ENCODE assay signal across 10 cellular contexts in genomic region chr16:629289-630023, GRCh38. TPM values are rescaled to one million over a fixed set of nuclear protein-coding genes. Genes with fewer than 3 reads are reported as not detected.
DNase-seq lines count a peak whose midpoint lies in the region; FAIRE-seq and TF ChIP-seq lines count a peak whose summit lies in the region.
"Had no signal": no experiment of that assay in that cellular context is flagged by ENCODE, and none has a peak within 500 bp of the region (broad histone marks: within the 10 kb centered on the region; RNA-seq: fewer than 3 reads in every experiment).

No MANE protein-coding gene starts in this region.

- peak overlapping the region; percentile 63 for H4K91ac ChIP-seq in H1 (replicated peaks; ENCODE audit: insufficient read length, low read length)
- no peak overlapping the region for H4K91ac ChIP-seq in neuronal stem cell (ENCODE audit: low read depth, low read length, poor library complexity)

- H2AK5ac ChIP-seq in H1 (ENCODE audit: low read depth, low read length) (peak overlapping the region; percentile 83; the same call in 1 of the 2 replicates), neuronal stem cell (ENCODE audit: low read depth, low read length) (peak overlapping the region; percentile 99)

- TF ChIP-seq RAD21 in H1 (IDR thresholded peaks at IDR 0.05 in 1 of 2, conservative IDR thresholded peaks at IDR 0.05 in 1 of 2; ENCODE audit: low read depth in 2 of 2, low read length in 2 of 2), result no peak

- peaks cover 0 to 16% of the 10 kb centered on the region in 2 experiments; a peak in 1 of 3 replicates for H3K36me3 ChIP-seq in HEK293 (ENCODE audit: control insufficient read depth in 2 of 2, insufficient read depth in 1 of 2, low read length in 2 of 2)
- H3K36me3 ChIP-seq in H1 (ENCODE audit: control insufficient read depth in 2 of 4, insufficient read depth in 4 of 4, low read length in 3 of 4), result peaks cover 0 to 25% (median 3%) of the 10 kb centered on the region in 4 experiments; a peak in 4 of 8 replicates
- H3K36me3 ChIP-seq in neuronal stem cell (replicated peaks in 1 of 2; ENCODE audit: control insufficient read depth in 2 of 2, insufficient read depth in 2 of 2, low read length in 2 of 2), result peaks cover 15 to 52% of the 10 kb centered on the region in 2 donors

- H3K14ac ChIP-seq in H1 (ENCODE audit: insufficient read length), result no peak overlapping the region
- H3K14ac ChIP-seq in neuronal stem cell (ENCODE audit: low read length), result no peak overlapping the region

- no peak overlapping the region for H3K23ac ChIP-seq in H1 (ENCODE audit: insufficient read length)
- peak overlapping the region; percentile 56 for H3K23ac ChIP-seq in neuronal stem cell (ENCODE audit: low read depth, low read length, poor library complexity)

- H3K79me2 ChIP-seq in H1 (ENCODE audit: control insufficient read depth in 1 of 2, insufficient read depth in 2 of 2, low read length in 2 of 2), result no peaks in the 10 kb centered on the region

- H4K5ac ChIP-seq in H1 (ENCODE audit: insufficient read length, low read depth, low read length), result peak overlapping the region; percentile 84

- H2BK20ac ChIP-seq in H1 (ENCODE audit: low read length), result peak overlapping the region; percentile 72; the same call in 1 of the 2 replicates

- no peaks in the 10 kb centered on the region for H3K27me3 ChIP-seq in H1 (replicated peaks in 1 of 4; ENCODE audit: control insufficient read depth in 3 of 4, extremely low read depth in 1 of 4, insufficient read depth in 3 of 4, low read length in 3 of 4)
- H3K27me3 ChIP-seq in neuronal stem cell (ENCODE audit: control insufficient read depth in 3 of 3, insufficient read depth in 3 of 3, low read depth in 1 of 3, low read length in 3 of 3), result peaks cover 0 to 1% (median 0%) of the 10 kb centered on the region in 3 experiments

- peak overlapping the region; percentile 94; the same call in 1 of the 2 replicates for H2BK5ac ChIP-seq in H1 (ENCODE audit: low read depth, low read length)
- H2BK5ac ChIP-seq in neuronal stem cell (ENCODE audit: low read length), result peak overlapping the region; percentile 99

- H3K56ac ChIP-seq in H1 (replicated peaks; ENCODE audit: insufficient read length, low read depth, low read length), result no peak overlapping the region

- H3K4ac ChIP-seq in H1 (replicated peaks; ENCODE audit: insufficient read length, low read depth, low read length) (peak overlapping the region; percentile 40), neuronal stem cell (ENCODE audit: low read length) (no peak overlapping the region)

- POLR2A ChIA-PET in HEK293 (lab: Yijun Ruan, JAX), result interaction anchor here (0.6 kb wide), 1 partner anchor 109 kb away, joined by 4 read pairs; no protein-coding TSS in a partner anchor
- POLR2A ChIA-PET in H1 (lab: Charles Lee; ENCODE audit: partially characterized antibody), result interaction anchor here (0.6 to 1.6 kb wide), 3 partner anchors 31 to 159 kb away, joined by 3 read pairs; partner anchors contain the start of gene RAB40C

- DNase-seq in H1 (ENCODE audit: low read depth in 1 of 2, low spot score in 2 of 2), result no peak
- peak; percentile 93 for DNase-seq in neuronal stem cell (ENCODE audit: low spot score)
- DNase-seq in COR-L47 (lab: John Stamatoyannopoulos, UW), result no peak
- no peak for DNase-seq in nucleus accumbens (lab: John Stamatoyannopoulos, UW)
- DNase-seq in NCI-H69 (lab: John Stamatoyannopoulos, UW), result no peak
- DNase-seq: activated CD8-positive, alpha-beta memory T cell treated with anti-CD3 and anti-CD28 coated beads, Interleukin-2, amount 50 U/mL, for 4 hours; KG1; T-helper 1 cell had no signal

- no peak for TF ChIP-seq EP300 in H1 (IDR thresholded peaks at IDR 0.05; ENCODE audit: borderline replicate concordance in 1 of 2, low read depth in 2 of 2, low read length in 2 of 2)

- H3K18ac ChIP-seq in H1 (ENCODE audit: extremely low read depth, low read length), result peak overlapping the region; percentile 96
- peak overlapping the region; percentile 88 for H3K18ac ChIP-seq in neuronal stem cell (ENCODE audit: low read length)

- 0 out of 2 replicates have a peak overlapping the region, but pooled peaks have one; percentile 24 for H3K27ac ChIP-seq in HEK293 (ENCODE audit: extremely low read depth, low read depth, low read length)
- H3K27ac ChIP-seq in H1 (ENCODE audit: low read depth, low read length), result peak overlapping the region; percentile 64; the same call in 1 of the 2 replicates
- H3K27ac ChIP-seq in neuronal stem cell (replicated peaks; ENCODE audit: low read length), result peak overlapping the region; percentile 99
- H3K27ac ChIP-seq: C4-2B had no signal

- whole genome bisulfite sequencing in H1 (ENCODE audit: extremely low coverage in 1 of 2, insufficient coverage in 1 of 2, insufficient read length in 1 of 2, insufficient replicate concordance in 2 of 2, low coverage in 1 of 2, low lambda C conversion rate in 2 of 2, missing lambda C conversion rate in 1 of 2), 2 experiments, result 80% methylated on average over 22 of the region's 29 CpGs; no CpG with 5 or more reads in 1 of the 2 experiments
- WGBS in neuronal stem cell (ENCODE audit: extremely low coverage in 2 of 2, insufficient read length in 2 of 2, insufficient replicate concordance in 1 of 2), 2 donors, result no CpG with 5 or more reads among the region's 29 CpGs

- H2BK15ac ChIP-seq in H1 (ENCODE audit: low read length), result no peak overlapping the region
- peak overlapping the region; percentile 88 for H2BK15ac ChIP-seq in neuronal stem cell (ENCODE audit: low read length)

- H4K8ac ChIP-seq in H1 (ENCODE audit: extremely low read depth, insufficient read depth, low read length) (peak overlapping the region; percentile 73; the same call in 1 of the 2 replicates), neuronal stem cell (ENCODE audit: low read depth, low read length) (no peak overlapping the region)

- H2AFZ ChIP-seq in H1 (ENCODE audit: low read length), result no peak overlapping the region
- H2AFZ ChIP-seq in neuronal stem cell (ENCODE audit: low read length), result peak overlapping the region; percentile 81

- H3K23me2 ChIP-seq in H1 (ENCODE audit: low read depth, low read length), result peaks cover 2% of the 10 kb centered on the region; the same call in 1 of the 2 replicates

- H3K9ac ChIP-seq in H1 (replicated peaks in 1 of 4; ENCODE audit: extremely low read depth in 1 of 4, low read depth in 3 of 4, low read length in 3 of 4) (no peak overlapping the region), neuronal stem cell (ENCODE audit: low read depth, low read length, poor library complexity) (peak overlapping the region; percentile 64)

- FAIRE-seq in H1 (lab: Jason Lieb, UNC), result no peak

- H2BK12ac ChIP-seq in H1 (ENCODE audit: low read depth, low read length) (peak overlapping the region; percentile 85; the same call in 1 of the 2 replicates), neuronal stem cell (ENCODE audit: low read length) (peak overlapping the region; percentile 59)

- no peak overlapping the region for H2BK120ac ChIP-seq in H1 (replicated peaks; ENCODE audit: low read depth, low read length)
- H2BK120ac ChIP-seq in neuronal stem cell (ENCODE audit: low read depth, low read length), result no peak overlapping the region

- H3K79me1 ChIP-seq in H1 (ENCODE audit: low read depth, low read length) (no peaks in the 10 kb centered on the region), neuronal stem cell (ENCODE audit: low read depth, low read length) (peaks cover 12% of the 10 kb centered on the region)

- TF ChIP-seq CTCF in HEK293 (tag by site-specific recombination; IDR thresholded peaks at IDR 0.05), result no peak
- no peak for TF ChIP-seq CTCF in H1 (IDR thresholded peaks at IDR 0.05; ENCODE audit: control extremely low read depth in 1 of 3, insufficient read depth in 1 of 3, low read depth in 1 of 3, low read length in 3 of 3)

- no peak for TF ChIP-seq POLR2A in H1 (IDR thresholded peaks at IDR 0.05; ENCODE audit: control extremely low read depth in 1 of 2, low read depth in 2 of 2, low read length in 2 of 2)

- H3K4me2 ChIP-seq in H1 (ENCODE audit: insufficient read depth in 1 of 2, low read depth in 2 of 2, low read length in 2 of 2) (peak overlapping the region; percentile 79 to 88), neuronal stem cell (ENCODE audit: insufficient read depth, low read length, poor library complexity, severe bottlenecking) (peak overlapping the region; percentile 90)

- H3K4me1 ChIP-seq in HEK293 (ENCODE audit: control insufficient read depth, insufficient read depth, low read length), result peaks cover 2% of the 10 kb centered on the region; the same call in 1 of the 2 replicates
- H3K4me1 ChIP-seq in H1 (replicated peaks in 1 of 4; ENCODE audit: control insufficient read depth in 3 of 4, insufficient read depth in 4 of 4, low read length in 3 of 4), result peaks cover 0 to 24% (median 19%) of the 10 kb centered on the region in 4 experiments; a peak in 6 of 7 replicates
- peaks cover 25 to 31% of the 10 kb centered on the region in 2 donors for H3K4me1 ChIP-seq in neuronal stem cell (ENCODE audit: control insufficient read depth in 2 of 2, insufficient read depth in 1 of 2, low read depth in 1 of 2, low read length in 2 of 2)

- H3K4me3 ChIP-seq in HEK293 (ENCODE audit: low read depth, low read length) (no peak overlapping the region), H1 (ENCODE audit: extremely low read depth in 1 of 4, insufficient read depth in 2 of 4, low read depth in 3 of 4, low read length in 4 of 4) (0 out of 8 replicates have a peak overlapping the region, but pooled peaks of 1 of the 4 experiments have one; percentile 1), neuronal stem cell (ENCODE audit: low read length in 2 of 2) (peak overlapping the region in 1 of 2 donors; percentile 57)

- CTCF ChIA-PET in HEK293 (lab: Yijun Ruan, JAX) (interaction anchor here (0.6 kb wide), 1 partner anchor 16 kb away, joined by 3 read pairs; no protein-coding TSS in a partner anchor), H1 (lab: Charles Lee; ENCODE audit: partially characterized antibody) (interaction anchor here (0.8 to 2.1 kb wide), 5 partner anchors 9 to 52 kb away, joined by 3 to 7 read pairs (median 4); no protein-coding TSS in a partner anchor)

- no peaks in the 10 kb centered on the region for H3K9me3 ChIP-seq in HEK293 (ENCODE audit: control insufficient read depth, insufficient read depth, low read depth, low read length)
- H3K9me3 ChIP-seq in H1 (ENCODE audit: insufficient read depth in 2 of 2, low read depth in 1 of 2, low read length in 1 of 2), result no peaks in the 10 kb centered on the region
- H3K9me3 ChIP-seq in neuronal stem cell (replicated peaks in 1 of 2; ENCODE audit: control insufficient read depth in 2 of 2, insufficient read depth in 1 of 2, low read depth in 1 of 2, low read length in 2 of 2), result no peaks in the 10 kb centered on the region

- H4K20me1 ChIP-seq in H1 (replicated peaks in 1 of 2; ENCODE audit: control insufficient read depth in 1 of 2, insufficient read depth in 2 of 2, low read length in 2 of 2), result peaks cover 1 to 10% of the 10 kb centered on the region in 2 experiments

RNA-seq across cellular contexts. Expression of gene WFIKKN1, which starts 1.3 kb away (rescaled TPM):
- total RNA-seq in H1 (2021; fragmentation: NEBNext Ultra II Directional; extraction: Animal tissue kit (Norgen Biotek cat#: 25700)), result 10.2 and 11.4 TPM in 2 replicates
- polyA plus RNA-seq in H1 (2011; rRNA removed), result 15.8 and 28.4 TPM in 2 replicates
- polyA plus RNA-seq in H1 (2011; cell fraction: cytosol; rRNA removed), result 19.7 TPM
- 21.8 TPM for polyA plus RNA-seq in H1 (2011; cell fraction: nucleus; rRNA removed)
- 4.8 to 11.4 TPM (median 10.2 TPM) in 4 replicates for polyA plus RNA-seq in H1 (2012, experiment 1 of 2)
- polyA plus RNA-seq in H1 (2012, experiment 2 of 2), result 8.5 TPM
- 12.3 TPM for polyA plus RNA-seq in H1 (2013, experiment 1 of 2)
- polyA plus RNA-seq in H1 (2013, experiment 2 of 2), result 11.2 TPM
- 1.4 and 1.8 TPM in 2 replicates for polyA minus RNA-seq in H1 (2011; rRNA and poly(A)+ RNA removed)
- polyA minus RNA-seq in H1 (2011; cell fraction: cytosol; rRNA and poly(A)+ RNA removed), result 12.0 TPM
- 10.3 TPM for polyA minus RNA-seq in H1 (2011; cell fraction: nucleus; rRNA and poly(A)+ RNA removed)
- polyA plus RNA-seq in neuronal stem cell (2013, experiment 1 of 2), result 13.8 TPM
- polyA plus RNA-seq in neuronal stem cell (2013, experiment 2 of 2), result 12.6 TPM

RNA-seq across cellular contexts. Expression of gene METTL26, which starts 6.6 kb away (rescaled TPM):
- 100 and 108 TPM in 2 replicates for total RNA-seq in H1 (2021; fragmentation: NEBNext Ultra II Directional; extraction: Animal tissue kit (Norgen Biotek cat#: 25700))
- polyA plus RNA-seq in H1 (2011; rRNA removed), result 186 and 203 TPM in 2 replicates
- polyA plus RNA-seq in H1 (2011; cell fraction: cytosol; rRNA removed), result 162 TPM
- polyA plus RNA-seq in H1 (2011; cell fraction: nucleus; rRNA removed), result 223 TPM
- 71.0 to 114 TPM (median 105 TPM) in 4 replicates for polyA plus RNA-seq in H1 (2012, experiment 1 of 2)
- polyA plus RNA-seq in H1 (2012, experiment 2 of 2), result 145 TPM
- polyA plus RNA-seq in H1 (2013, experiment 1 of 2), result 85.9 TPM
- polyA plus RNA-seq in H1 (2013, experiment 2 of 2), result 90.7 TPM
- 17.4 and 18.7 TPM in 2 replicates for polyA minus RNA-seq in H1 (2011; rRNA and poly(A)+ RNA removed)
- 64.4 TPM for polyA minus RNA-seq in H1 (2011; cell fraction: cytosol; rRNA and poly(A)+ RNA removed)
- 71.6 TPM for polyA minus RNA-seq in H1 (2011; cell fraction: nucleus; rRNA and poly(A)+ RNA removed)
- 56.9 TPM for polyA plus RNA-seq in neuronal stem cell (2013, experiment 1 of 2)
- 56.4 TPM for polyA plus RNA-seq in neuronal stem cell (2013, experiment 2 of 2)

RNA-seq across cellular contexts. Expression of gene MCRIP2, which starts 12.2 kb away (rescaled TPM):
- 45.4 and 45.7 TPM in 2 replicates for total RNA-seq in H1 (2021; fragmentation: NEBNext Ultra II Directional; extraction: Animal tissue kit (Norgen Biotek cat#: 25700))
- 75.5 and 102 TPM in 2 replicates for polyA plus RNA-seq in H1 (2011; rRNA removed)
- polyA plus RNA-seq in H1 (2011; cell fraction: cytosol; rRNA removed), result 53.7 TPM
- 63.7 TPM for polyA plus RNA-seq in H1 (2011; cell fraction: nucleus; rRNA removed)
- 15.4 to 49.5 TPM (median 40.3 TPM) in 4 replicates for polyA plus RNA-seq in H1 (2012, experiment 1 of 2)
- 40.7 TPM for polyA plus RNA-seq in H1 (2012, experiment 2 of 2)
- polyA plus RNA-seq in H1 (2013, experiment 1 of 2), result 75.0 TPM
- 69.3 TPM for polyA plus RNA-seq in H1 (2013, experiment 2 of 2)
- 5.2 and 5.8 TPM in 2 replicates for polyA minus RNA-seq in H1 (2011; rRNA and poly(A)+ RNA removed)
- polyA minus RNA-seq in H1 (2011; cell fraction: cytosol; rRNA and poly(A)+ RNA removed), result 18.3 TPM
- polyA minus RNA-seq in H1 (2011; cell fraction: nucleus; rRNA and poly(A)+ RNA removed), result 22.1 TPM
- 10.3 TPM for polyA plus RNA-seq in neuronal stem cell (2013, experiment 1 of 2)
- polyA plus RNA-seq in neuronal stem cell (2013, experiment 2 of 2), result 10.5 TPM

RNA-seq across cellular contexts. Expression of gene WDR90, which starts 19.7 kb away (rescaled TPM):
- total RNA-seq in H1 (2021; fragmentation: NEBNext Ultra II Directional; extraction: Animal tissue kit (Norgen Biotek cat#: 25700)), result 44.4 and 47.2 TPM in 2 replicates
- polyA plus RNA-seq in H1 (2011; rRNA removed), result 24.0 and 38.1 TPM in 2 replicates
- 32.6 TPM for polyA plus RNA-seq in H1 (2011; cell fraction: cytosol; rRNA removed)
- 254 TPM for polyA plus RNA-seq in H1 (2011; cell fraction: nucleus; rRNA removed)
- polyA plus RNA-seq in H1 (2012, experiment 1 of 2), result 27.7 to 55.2 TPM (median 53.5 TPM) in 4 replicates
- polyA plus RNA-seq in H1 (2012, experiment 2 of 2), result 26.8 TPM
- polyA plus RNA-seq in H1 (2013, experiment 1 of 2), result 24.8 TPM
- polyA plus RNA-seq in H1 (2013, experiment 2 of 2), result 21.9 TPM
- 13.8 TPM in 2 replicates for polyA minus RNA-seq in H1 (2011; rRNA and poly(A)+ RNA removed)
- 18.3 TPM for polyA minus RNA-seq in H1 (2011; cell fraction: cytosol; rRNA and poly(A)+ RNA removed)
- 52.9 TPM for polyA minus RNA-seq in H1 (2011; cell fraction: nucleus; rRNA and poly(A)+ RNA removed)
- 16.6 TPM for polyA plus RNA-seq in neuronal stem cell (2013, experiment 1 of 2)
- 15.8 TPM for polyA plus RNA-seq in neuronal stem cell (2013, experiment 2 of 2)

RNA-seq across cellular contexts. Expression of gene RHOT2, which starts 38.5 kb away (rescaled TPM):
- 149 and 162 TPM in 2 replicates for total RNA-seq in H1 (2021; fragmentation: NEBNext Ultra II Directional; extraction: Animal tissue kit (Norgen Biotek cat#: 25700))
- polyA plus RNA-seq in H1 (2011; rRNA removed), result 194 and 320 TPM in 2 replicates
- 230 TPM for polyA plus RNA-seq in H1 (2011; cell fraction: cytosol; rRNA removed)
- polyA plus RNA-seq in H1 (2011; cell fraction: nucleus; rRNA removed), result 1,150 TPM
- 115 to 182 TPM (median 174 TPM) in 4 replicates for polyA plus RNA-seq in H1 (2012, experiment 1 of 2)
- 126 TPM for polyA plus RNA-seq in H1 (2012, experiment 2 of 2)
- 139 TPM for polyA plus RNA-seq in H1 (2013, experiment 1 of 2)
- polyA plus RNA-seq in H1 (2013, experiment 2 of 2), result 113 TPM
- polyA minus RNA-seq in H1 (2011; rRNA and poly(A)+ RNA removed), result 37.9 and 39.8 TPM in 2 replicates
- 73.9 TPM for polyA minus RNA-seq in H1 (2011; cell fraction: cytosol; rRNA and poly(A)+ RNA removed)
- 130 TPM for polyA minus RNA-seq in H1 (2011; cell fraction: nucleus; rRNA and poly(A)+ RNA removed)
- 68.0 TPM for polyA plus RNA-seq in neuronal stem cell (2013, experiment 1 of 2)
- polyA plus RNA-seq in neuronal stem cell (2013, experiment 2 of 2), result 63.4 TPM

Comparison
In these comparisons a context has a peak if more than half of its experiments do, and no peak if none do; other contexts are left out.
1. H3K27ac ChIP-seq: peak in every context shown above with its lines; median percentile 99 in neuronal stem cell; 64 in H1; 24 in HEK293.
2. Of the 6 proteins assayed by ChIP-seq in both HEK293 and H1: peak only in HEK293: BCL11A; only in H1: none; in both: none; in neither: 5.